1 cellular context compared by ENCODE assay signal in genomic region chr22:42548126-42548525, GRCh38. TPM values are rescaled to one million over a fixed set of nuclear protein-coding genes. Genes with fewer than 3 reads are reported as not detected.
"Had no signal": no experiment of that assay in that cellular context is flagged by ENCODE, and none has a peak within 500 bp of the region (broad histone marks: within the 10 kb centered on the region; RNA-seq: fewer than 3 reads in every experiment).

No MANE protein-coding gene starts in this region.

RNA-seq across cellular contexts. Expression of gene SERHL2, which starts 5.6 kb away (rescaled TPM):
- total RNA-seq: natural killer cell treated with Interleukin-12 subunit alpha and Interleukin-12 subunit beta and Interleukin-15 and Interleukin-18, amount 100 ng/mL, for 72 hours had no signal
